Comparison of ENCODE assay signal across 17 cellular contexts in genomic region chr1:155092131-155092530, GRCh38. TPM values are rescaled to one million over a fixed set of nuclear protein-coding genes. Genes with fewer than 3 reads are reported as not detected.
"Had no signal": no experiment of that assay in that cellular context is flagged by ENCODE, and none has a peak within 500 bp of the region (broad histone marks: within the 10 kb centered on the region; RNA-seq: fewer than 3 reads in every experiment).

No MANE protein-coding gene starts in this region.

- FAIRE-seq: endometrium, islet of Langerhans had no signal

- H3K36me3 Mint-ChIP-seq: activated CD4-positive, alpha-beta memory T cell treated with anti-CD3 and anti-CD28 coated beads for 36 hours; naive thymus-derived CD4-positive, alpha-beta T cell; stimulated activated memory B cell treated with anti-CD40 and anti-IgM and Interleukin-4, amounts not matched to agents 10 μg/mL and 1 μg/mL and 100 μg/mL, for 72 hours had no signal

- H3K4me3 Mint-ChIP-seq: activated CD4-positive, alpha-beta memory T cell treated with anti-CD3 and anti-CD28 coated beads for 36 hours; activated naive CD4-positive, alpha-beta T cell treated with anti-CD3 and anti-CD28 coated beads, Interleukin-2, amount 10 ng/mL, durations not matched to agents 7 days and 5 days; dendritic cell treated with granulocyte-macrophage colony-stimulating factor and Interleukin-4, amounts not matched to agents 40 ng/mL and 50 ng/mL, for 4 days; naive thymus-derived CD4-positive, alpha-beta T cell; neural crest cell; stimulated activated memory B cell treated with anti-CD40 and anti-IgM and Interleukin-4, amounts not matched to agents 10 μg/mL and 1 μg/mL and 100 μg/mL, for 72 hours had no signal

- H3K9me3 ChIP-seq: heart left ventricle, right lobe of liver, stomach, transverse colon, uterus had no signal

- H3K27me3 ChIP-seq: right lobe of liver, stomach, transverse colon, uterus had no signal

- H3K27ac ChIP-seq: heart left ventricle, skin epidermis, stomach, transverse colon, uterus had no signal

- H3K27ac Mint-ChIP-seq: activated CD4-positive, alpha-beta memory T cell treated with anti-CD3 and anti-CD28 coated beads for 36 hours; dendritic cell treated with granulocyte-macrophage colony-stimulating factor and Interleukin-4, amounts not matched to agents 40 ng/mL and 50 ng/mL, for 4 days had no signal

- H3K4me3 ChIP-seq: heart left ventricle, lung, stomach, transverse colon, uterus had no signal

- H3K36me3 ChIP-seq: heart left ventricle, right lobe of liver, stomach, transverse colon, uterus had no signal

- H3K9me3 Mint-ChIP-seq: activated CD4-positive, alpha-beta memory T cell treated with anti-CD3 and anti-CD28 coated beads for 36 hours; activated naive CD4-positive, alpha-beta T cell treated with anti-CD3 and anti-CD28 coated beads, Interleukin-2, amount 10 ng/mL, durations not matched to agents 7 days and 5 days; dendritic cell treated with granulocyte-macrophage colony-stimulating factor and Interleukin-4, amounts not matched to agents 40 ng/mL and 50 ng/mL, for 4 days; naive thymus-derived CD4-positive, alpha-beta T cell; neural crest cell; stimulated activated memory B cell treated with anti-CD40 and anti-IgM and Interleukin-4, amounts not matched to agents 10 μg/mL and 1 μg/mL and 100 μg/mL, for 72 hours had no signal

RNA-seq across cellular contexts. Expression of gene EFNA3, which starts 13.5 kb away (rescaled TPM):
- total RNA-seq: stomach had no signal

RNA-seq across cellular contexts. Expression of gene EFNA1, which starts 35.5 kb away (rescaled TPM):
- total RNA-seq: fibroblast of villous mesenchyme; T-helper 2 cell treated with Interferon-gamma antibody and Interleukin-4, amounts not matched to agents 100 ng/mL and 5 ng/mL, for 36 hours had no signal
